In the genomic region with DNA sequence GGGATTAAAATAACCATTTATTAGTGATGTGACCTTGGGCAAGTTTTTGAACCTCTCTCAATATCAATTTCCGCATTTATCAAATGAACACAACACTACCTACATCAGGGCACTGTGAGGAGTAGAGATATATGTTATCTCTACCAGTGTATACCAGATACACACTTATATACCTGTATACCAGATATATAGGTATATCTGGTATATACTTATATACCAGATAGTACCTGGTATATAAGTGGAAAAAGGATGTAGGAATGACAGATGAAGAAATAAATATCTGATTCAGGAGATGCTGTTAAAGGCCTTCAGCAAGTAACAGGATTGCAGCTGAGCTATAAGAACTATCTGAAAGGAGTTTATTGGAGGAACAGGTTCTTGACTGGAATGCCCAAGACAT, we compare ENCODE assay signal across 1 cellular context.
"Had no signal": no experiment of that assay in that cellular context is flagged by ENCODE, and none has a peak within 500 bp of the region (broad histone marks: within the 10 kb centered on the region; RNA-seq: fewer than 3 reads in every experiment).

No MANE protein-coding gene starts in this region.

- ATAC-seq: GM12878 had no signal

- H3K4me3 ChIP-seq: GM12878 had no signal
